18 cellular contexts compared by ENCODE assay signal in the genomic region with DNA sequence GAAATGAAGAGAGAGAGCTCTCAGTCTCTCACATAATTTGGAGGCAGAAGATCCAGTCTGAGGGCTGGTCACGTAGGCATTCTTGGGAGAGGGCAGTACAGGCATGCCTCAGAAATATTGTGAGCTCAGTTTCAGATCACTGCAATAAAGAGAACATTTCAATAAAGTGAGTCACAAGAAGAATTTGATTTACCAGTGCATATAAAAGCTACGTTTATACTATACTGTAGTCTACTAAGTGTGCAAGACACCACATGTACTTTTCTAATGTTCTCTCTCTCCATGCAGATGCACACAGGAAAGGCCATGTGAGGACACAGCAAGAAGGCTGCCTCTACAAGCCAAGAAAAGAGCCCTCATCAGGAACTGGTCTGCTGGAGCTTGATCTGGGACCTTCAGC.
"Had no signal": no experiment of that assay in that cellular context is flagged by ENCODE, and none has a peak within 500 bp of the region (broad histone marks: within the 10 kb centered on the region; RNA-seq: fewer than 3 reads in every experiment).

No MANE protein-coding gene starts in this region.

- H3K27ac Mint-ChIP-seq: activated CD4-positive, alpha-beta memory T cell treated with anti-CD3 and anti-CD28 coated beads for 36 hours; activated CD4-positive, alpha-beta T cell treated with anti-CD3 and anti-CD28 coated beads for 36 hours; activated CD8-positive, alpha-beta memory T cell treated with anti-CD3 and anti-CD28 coated beads, Interleukin-2, amount 10 ng/mL, durations not matched to agents 7 days and 5 days; activated naive CD4-positive, alpha-beta T cell treated with anti-CD3 and anti-CD28 coated beads, Interleukin-2, amount 50 U/mL, for 72 hours; activated T-cell treated with anti-CD3 and anti-CD28 coated beads, Interleukin-2, amount 50 U/mL, for 24 hours; immature natural killer cell; naive B cell; neural progenitor cell; stimulated activated naive B cell treated with anti-CD40 and anti-IgM and Interleukin-4, amounts not matched to agents 10 μg/mL and 1 μg/mL and 100 μg/mL, for 72 hours had no signal

- H3K27me3 Mint-ChIP-seq: activated CD4-positive, alpha-beta memory T cell treated with anti-CD3 and anti-CD28 coated beads for 36 hours; activated CD4-positive, alpha-beta T cell treated with anti-CD3 and anti-CD28 coated beads for 36 hours; activated CD8-positive, alpha-beta memory T cell treated with anti-CD3 and anti-CD28 coated beads, Interleukin-2, amount 10 ng/mL, durations not matched to agents 7 days and 5 days; activated T-cell treated with anti-CD3 and anti-CD28 coated beads, Interleukin-2, amount 50 U/mL, for 24 hours; naive B cell; stimulated activated naive B cell treated with anti-CD40 and anti-IgM and Interleukin-4, amounts not matched to agents 10 μg/mL and 1 μg/mL and 100 μg/mL, for 72 hours had no signal

- H3K4me1 ChIP-seq: gastrocnemius medialis, pancreas, uterus had no signal

- H3K27ac ChIP-seq: gastrocnemius medialis, heart left ventricle, neural progenitor cell, pancreas, tibial artery, uterus had no signal

- H3K27me3 ChIP-seq: gastrocnemius medialis, heart left ventricle, neural progenitor cell, pancreas, tibial artery, uterus had no signal

- DNase-seq: activated CD4-positive, alpha-beta memory T cell treated with anti-CD3 and anti-CD28 coated beads for 36 hours; activated CD4-positive, alpha-beta T cell treated with anti-CD3 and anti-CD28 coated beads for 36 hours; activated CD8-positive, alpha-beta memory T cell treated with anti-CD3 and anti-CD28 coated beads, Interleukin-2, amount 10 ng/mL, durations not matched to agents 7 days and 5 days; activated effector memory CD4-positive, alpha-beta T cell treated with anti-CD3 and anti-CD28 coated beads, Interleukin-2, amount 50 U/mL, for 16 hours; activated T-cell treated with anti-CD3 and anti-CD28 coated beads, Interleukin-2, amount 50 U/mL, for 24 hours; amniotic stem cell; gastrocnemius medialis; heart left ventricle; immature natural killer cell; naive B cell; pancreas; stimulated activated CD4-positive, alpha-beta T cell treated with anti-CD3 and anti-CD28 coated beads, Interleukin-4, amount 100 ng/mL, for 1 hour; stimulated activated naive B cell treated with anti-CD40 and anti-IgM and Interleukin-4, amounts not matched to agents 10 μg/mL and 1 μg/mL and 100 μg/mL, for 72 hours; T-helper 2 cell; tibial artery; uterus had no signal

- H3K4me3 ChIP-seq: gastrocnemius medialis, heart left ventricle, neural progenitor cell, pancreas, tibial artery, uterus had no signal

- H3K4me2 ChIP-seq: neural progenitor cell had no signal

- H3K36me3 ChIP-seq: gastrocnemius medialis, heart left ventricle, neural progenitor cell, pancreas, tibial artery, uterus had no signal

- ATAC-seq: activated CD4-positive, alpha-beta T cell treated with anti-CD3 and anti-CD28 coated beads for 36 hours; activated CD8-positive, alpha-beta memory T cell treated with anti-CD3 and anti-CD28 coated beads, Interleukin-2, amount 10 ng/mL, durations not matched to agents 7 days and 5 days; activated naive CD4-positive, alpha-beta T cell treated with anti-CD3 and anti-CD28 coated beads, Interleukin-2, amount 50 U/mL, for 72 hours; gastrocnemius medialis; heart left ventricle; pancreas; stimulated activated naive B cell treated with anti-CD40 and anti-IgM and Interleukin-4, amounts not matched to agents 10 μg/mL and 1 μg/mL and 100 μg/mL, for 72 hours had no signal

- H2AFZ ChIP-seq: neural progenitor cell had no signal

- H3K4me3 Mint-ChIP-seq: activated CD4-positive, alpha-beta memory T cell treated with anti-CD3 and anti-CD28 coated beads for 36 hours; activated CD4-positive, alpha-beta T cell treated with anti-CD3 and anti-CD28 coated beads for 36 hours; activated CD8-positive, alpha-beta memory T cell treated with anti-CD3 and anti-CD28 coated beads, Interleukin-2, amount 10 ng/mL, durations not matched to agents 7 days and 5 days; activated T-cell treated with anti-CD3 and anti-CD28 coated beads, Interleukin-2, amount 50 U/mL, for 24 hours; immature natural killer cell; naive B cell; neural progenitor cell; stimulated activated naive B cell treated with anti-CD40 and anti-IgM and Interleukin-4, amounts not matched to agents 10 μg/mL and 1 μg/mL and 100 μg/mL, for 72 hours had no signal

- H3K9me3 ChIP-seq: gastrocnemius medialis, pancreas, tibial artery, uterus had no signal

- H3K36me3 Mint-ChIP-seq: activated CD4-positive, alpha-beta memory T cell treated with anti-CD3 and anti-CD28 coated beads for 36 hours; activated CD8-positive, alpha-beta memory T cell treated with anti-CD3 and anti-CD28 coated beads, Interleukin-2, amount 10 ng/mL, durations not matched to agents 7 days and 5 days; activated naive CD4-positive, alpha-beta T cell treated with anti-CD3 and anti-CD28 coated beads, Interleukin-2, amount 50 U/mL, for 72 hours; immature natural killer cell; naive B cell; neural progenitor cell; stimulated activated naive B cell treated with anti-CD40 and anti-IgM and Interleukin-4, amounts not matched to agents 10 μg/mL and 1 μg/mL and 100 μg/mL, for 72 hours had no signal

- H3K4me1 Mint-ChIP-seq: activated CD4-positive, alpha-beta T cell treated with anti-CD3 and anti-CD28 coated beads for 36 hours; activated CD8-positive, alpha-beta memory T cell treated with anti-CD3 and anti-CD28 coated beads, Interleukin-2, amount 10 ng/mL, durations not matched to agents 7 days and 5 days; immature natural killer cell; naive B cell; stimulated activated naive B cell treated with anti-CD40 and anti-IgM and Interleukin-4, amounts not matched to agents 10 μg/mL and 1 μg/mL and 100 μg/mL, for 72 hours had no signal
